In genomic region chr12:52395761-52396434, GRCh38 we compare ENCODE assay signal across 10 cellular contexts. TPM values are rescaled to one million over a fixed set of nuclear protein-coding genes. Genes with fewer than 3 reads are reported as not detected.
DNase-seq lines count a peak whose midpoint lies in the region; ATAC-seq and TF ChIP-seq lines count a peak whose summit lies in the region.
"Had no signal": no experiment of that assay in that cellular context is flagged by ENCODE, and none has a peak within 500 bp of the region (broad histone marks: within the 10 kb centered on the region; RNA-seq: fewer than 3 reads in every experiment).

No MANE protein-coding gene starts in this region.

- H3K4me1 ChIP-seq in DOHH2 (ENCODE audit: control insufficient read depth, low read length): no peaks in the 10 kb centered on the region
- H3K4me1 ChIP-seq in mucosa of descending colon (ENCODE audit: low read depth): no peaks in the 10 kb centered on the region
- H3K4me1 ChIP-seq: adrenal gland had no signal

- H3K27me3 ChIP-seq in DOHH2 (ENCODE audit: control insufficient read depth, low read length): no peaks in the 10 kb centered on the region
- H3K27me3 ChIP-seq: adrenal gland had no signal

- H3F3A ChIP-seq in DOHH2 (ENCODE audit: control insufficient read depth, insufficient read depth): no peaks in the 10 kb centered on the region

- H3K79me2 ChIP-seq in DOHH2 (ENCODE audit: control insufficient read depth, low read length): no peaks in the 10 kb centered on the region

- no peaks in the 10 kb centered on the region for H3K36me3 Mint-ChIP-seq in WTC11

- no peaks in the 10 kb centered on the region for H3K9me3 ChIP-seq in DOHH2 (ENCODE audit: control insufficient read depth, insufficient read depth, low read length)
- no peaks in the 10 kb centered on the region for H3K9me3 ChIP-seq in mucosa of descending colon
- H3K9me3 ChIP-seq: adrenal gland had no signal

- CTCF ChIA-PET in WTC11 (lab: Charles Lee): interaction anchor here (0.6 to 3.4 kb wide), 101 partner anchors 9 to 658 kb away, joined by 3 to 47 read pairs (median 5); partner anchors contain the start of genes KRT5, KRT6A, KRT71 and KRT75

- ATAC-seq in WTC11: peak; percentile 99
- peak; percentile 61 for ATAC-seq in mucosa of descending colon
- no peak for ATAC-seq in GM21367 (IDR thresholded peaks at IDR 0.05; ENCODE audit: unreplicated experiment)
- no peak for ATAC-seq in GM18873 (IDR thresholded peaks at IDR 0.05; ENCODE audit: low FRiP score, unreplicated experiment)

- POLR2A ChIA-PET in WTC11 (lab: Charles Lee): interaction anchor here (0.6 kb wide), 1 partner anchor 247 kb away, joined by 4 read pairs; no protein-coding TSS in a partner anchor

- no peaks in the 10 kb centered on the region for H3K4me1 Mint-ChIP-seq in WTC11

- intact Hi-C loops in mucosa of descending colon (cut with DNase I, micrococcal nuclease): no loop called here

- H3K9me2 ChIP-seq in DOHH2 (replicated peaks; ENCODE audit: control insufficient read depth, low read length): no peaks in the 10 kb centered on the region

- H3K4me3 ChIP-seq in DOHH2 (ENCODE audit: low read length) (no peak overlapping the region), mucosa of descending colon (no peak overlapping the region)
- H3K4me3 ChIP-seq: adrenal gland had no signal

- no peaks in the 10 kb centered on the region for H3K36me3 ChIP-seq in DOHH2 (ENCODE audit: control insufficient read depth, low read length)
- no peaks in the 10 kb centered on the region for H3K36me3 ChIP-seq in mucosa of descending colon (ENCODE audit: low read depth)
- H3K36me3 ChIP-seq: adrenal gland had no signal

- no peaks in the 10 kb centered on the region for H4K20me1 ChIP-seq in DOHH2 (ENCODE audit: control insufficient read depth, insufficient read depth, low read depth, low read length)

- H3K4me3 Mint-ChIP-seq in WTC11: no peak overlapping the region

- TF ChIP-seq CTCF in DOHH2 (IDR thresholded peaks at IDR 0.05; ENCODE audit: low read depth, low read length, poor library complexity, severe bottlenecking) (peak; percentile 66), WTC11 (IDR thresholded peaks at IDR 0.05) (peak; percentile 79), mucosa of descending colon (IDR thresholded peaks at IDR 0.05) (no peak)

- no peaks in the 10 kb centered on the region for H3K9me3 Mint-ChIP-seq in WTC11

- no peak overlapping the region for H3K27ac Mint-ChIP-seq in WTC11

- DNase-seq in HuH-7.5 (ENCODE audit: low spot score): peak; percentile 61
- DNase-seq in WTC11 (ENCODE audit: low spot score): peak; percentile 93
- peak in 2 of 3 donors; percentile 41 to 49 for DNase-seq in mucosa of descending colon
- no peak for DNase-seq in GF-D8 (lab: John Stamatoyannopoulos, UW)
- no peak for DNase-seq in NCI-H2107 treated with DMSO at 0.1 percent for 48 hours (lab: John Stamatoyannopoulos, UW; ENCODE audit: unreplicated experiment)

- no peak overlapping the region for H3K27ac ChIP-seq in DOHH2 (ENCODE audit: low read depth, low read length)
- H3K27ac ChIP-seq: adrenal gland had no signal

- peaks cover 4% of the 10 kb centered on the region; the same call in 1 of the 2 replicates for H3K27me3 Mint-ChIP-seq in WTC11 (ENCODE audit: low read depth)

- no peak overlapping the region for H3K4me2 ChIP-seq in DOHH2 (ENCODE audit: low read length)

TF ChIP-seq in WTC11, 78 proteins besides CTCF, POLR2A, EP300 and RAD21:
- TF ChIP-seq GTF2I (CRISPR knock-in tag; conservative IDR thresholded peaks at IDR 0.05): no peak
- TF ChIP-seq KAT7 (CRISPR knock-in tag; IDR thresholded peaks at IDR 0.05; ENCODE audit: borderline replicate concordance): no peak
- no peak for TF ChIP-seq NFE2L1 (CRISPR knock-in tag; IDR thresholded peaks at IDR 0.05)
- no peak for TF ChIP-seq OVOL2 (CRISPR knock-in tag; IDR thresholded peaks at IDR 0.05; ENCODE audit: borderline replicate concordance)
- no peak for TF ChIP-seq ZBTB21 (CRISPR knock-in tag; IDR thresholded peaks at IDR 0.05; ENCODE audit: borderline replicate concordance)
- TF ChIP-seq FOXJ3 (CRISPR knock-in tag; IDR thresholded peaks at IDR 0.05; ENCODE audit: borderline replicate concordance): no peak
- TF ChIP-seq PRRX2 (CRISPR knock-in tag; IDR thresholded peaks at IDR 0.05): peak; percentile 26; the same call in 1 of the 2 replicates
- 0 out of 2 replicates have a peak, but pooled peaks have one; percentile 32 for TF ChIP-seq HMGXB4 (CRISPR knock-in tag; IDR thresholded peaks at IDR 0.05)
- no peak for TF ChIP-seq JUN (CRISPR knock-in tag; IDR thresholded peaks at IDR 0.05)
- TF ChIP-seq E2F5 (CRISPR knock-in tag; IDR thresholded peaks at IDR 0.05): no peak
- TF ChIP-seq ZNF138 (CRISPR knock-in tag; conservative IDR thresholded peaks at IDR 0.05): no peak
- TF ChIP-seq ZNF232 (CRISPR knock-in tag; IDR thresholded peaks at IDR 0.05): no peak
- no peak for TF ChIP-seq ZSCAN18 (CRISPR knock-in tag; IDR thresholded peaks at IDR 0.05)

RNA-seq across cellular contexts. Expression of gene KRT82, which starts 10.2 kb away (rescaled TPM):
- total RNA-seq in WTC11 (2021) (not detected in 3 replicates), mucosa of descending colon (not detected)
- total RNA-seq: adrenal gland, RPMI7951 had no signal

RNA-seq across cellular contexts. Expression of gene KRT84, which starts 10.4 kb away (rescaled TPM):
- total RNA-seq in WTC11 (2021): not detected in 3 replicates
- total RNA-seq in mucosa of descending colon: not detected
- total RNA-seq: adrenal gland, RPMI7951 had no signal

RNA-seq across cellular contexts. Expression of gene KRT85, which starts 28.6 kb away (rescaled TPM):
- total RNA-seq in WTC11 (2021) (not detected in 3 replicates), mucosa of descending colon (not detected)
- total RNA-seq: adrenal gland, RPMI7951 had no signal

RNA-seq across cellular contexts. Expression of gene KRT75, which starts 38.3 kb away (rescaled TPM):
- total RNA-seq in WTC11 (2021) (not detected in 3 replicates), mucosa of descending colon (not detected)
- total RNA-seq: adrenal gland, RPMI7951 had no signal

RNA-seq across cellular contexts. Expression of gene KRT6B, which starts 56.0 kb away (rescaled TPM):
- not detected in 3 replicates for total RNA-seq in WTC11 (2021)
- total RNA-seq in mucosa of descending colon: not detected
- total RNA-seq: RPMI7951 had no signal

Comparison
In these comparisons a context has a peak if more than half of its experiments do, and no peak if none do; other contexts are left out.
1. DNase-seq: peak in HuH-7.5 (single experiment), WTC11 (single experiment) and mucosa of descending colon (2 of 3); none in GF-D8 (single experiment) and NCI-H2107 treated with DMSO at 0.1 percent for 48 hours (single experiment).
2. ATAC-seq: peak in WTC11 (single experiment) and mucosa of descending colon (single experiment); none in GM21367 (single experiment) and GM18873 (single experiment).